8 cellular contexts compared by ENCODE assay signal in the genomic region with DNA sequence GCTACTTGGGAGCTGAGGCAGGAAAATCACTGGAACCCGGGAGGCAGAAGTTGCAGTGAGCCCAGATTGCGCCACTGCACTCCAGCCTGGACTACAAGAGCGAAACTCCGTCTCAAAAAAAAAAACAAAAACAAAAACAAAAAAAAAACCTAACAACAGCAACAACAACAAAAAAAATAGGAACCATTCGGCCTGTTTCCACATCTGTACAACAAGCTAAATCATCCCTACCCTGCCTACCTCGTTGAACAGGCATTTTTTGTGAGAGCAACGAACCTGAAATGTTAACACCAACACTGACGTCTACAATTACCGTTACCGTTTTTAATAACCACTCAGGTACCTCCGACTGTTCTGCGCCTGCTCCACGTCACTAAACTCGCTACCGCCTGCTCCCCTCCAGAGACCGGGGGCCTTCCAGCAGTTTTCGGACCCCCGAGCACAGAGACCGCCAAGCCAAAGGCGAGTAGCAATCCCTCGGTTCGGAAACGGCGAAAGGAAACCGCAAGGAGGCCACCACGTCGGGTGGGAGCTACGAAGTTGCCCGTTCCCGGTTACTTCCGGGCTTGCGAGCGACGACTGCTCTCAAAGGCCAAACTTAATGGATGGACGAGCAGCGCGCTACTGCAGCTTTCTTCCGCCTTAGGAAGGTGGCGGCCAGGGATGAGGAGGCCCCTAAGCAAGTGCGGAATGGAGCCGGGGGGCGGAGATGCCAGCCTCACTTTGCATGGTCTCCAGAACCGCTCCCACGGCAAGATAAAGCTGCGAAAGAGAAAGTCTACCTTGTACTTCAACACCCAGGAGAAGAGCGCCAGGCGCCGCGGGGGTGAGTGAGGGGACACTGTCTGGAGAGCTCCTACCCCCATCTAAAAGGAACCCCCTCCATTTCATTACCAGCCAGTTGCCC. TPM values are rescaled to one million over a fixed set of nuclear protein-coding genes. Genes with fewer than 3 reads are reported as not detected.
A peak's percentile ranks its signal among the peaks of the same experiment; 100 is the strongest.
DNase-seq lines count a peak whose midpoint lies in the region; ATAC-seq and TF ChIP-seq lines count a peak whose summit lies in the region.

Gene PIGB, plus strand, starts transcription at position 635 of the 907 bp plus-strand sequence. Its CDS starts 29 bp downstream, at position 664.
A gene with protein sequence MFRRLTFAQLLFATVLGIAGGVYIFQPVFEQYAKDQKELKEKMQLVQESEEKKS (minus strand): TSS at position 536 of the 907 bp plus-strand sequence. CDS start 1,331 bp downstream, outside the sequence.

- H3K9me3 Mint-ChIP-seq in activated naive CD4-positive, alpha-beta T cell treated with anti-CD3 and anti-CD28 coated beads, Interleukin-2, amount 50 U/mL, for 72 hours = no peaks in the 10 kb centered on the region

- TF ChIP-seq EP300 in ovary (IDR thresholded peaks at IDR 0.05) = no peak

- H3K9me3 ChIP-seq in ovary (no peaks in the 10 kb centered on the region), thymus (ENCODE audit: control insufficient read depth) (no peaks in the 10 kb centered on the region)

- POLR2A ChIA-PET in GM10248 (lab: Yijun Ruan, JAX) = interaction anchor here (0.7 to 1.2 kb wide), 3 partner anchors 17 to 122 kb away, joined by 3 read pairs; partner anchors contain the start of gene RSL24D1

- peak within 1 kb of the TSS; percentile 9 to 54 for H3K27ac ChIP-seq in ovary
- H3K27ac ChIP-seq in thymus (ENCODE audit: low read depth) = peak within 1 kb of the TSS; percentile 94

- TF ChIP-seq POLR2A in ovary (IDR thresholded peaks at IDR 0.05) = peak; percentile 50

- H3K4me1 ChIP-seq in ovary (ENCODE audit: insufficient read depth) (peaks cover 4% of the 10 kb centered on the region), thymus (ENCODE audit: control insufficient read depth, insufficient read depth, low read length) (peaks cover 3% of the 10 kb centered on the region)

- H3K36me3 ChIP-seq in ovary (no peaks in the 10 kb centered on the region), thymus (ENCODE audit: control insufficient read depth, insufficient read depth) (peaks cover 3% of the 10 kb centered on the region)

- peak within 1 kb of the TSS; percentile 56 for H3K4me3 ChIP-seq in ovary
- H3K4me3 ChIP-seq in thymus (ENCODE audit: low read length) = peak within 1 kb of the TSS; percentile 100

- H3K36me3 Mint-ChIP-seq in activated naive CD4-positive, alpha-beta T cell treated with anti-CD3 and anti-CD28 coated beads, Interleukin-2, amount 50 U/mL, for 72 hours = peaks cover 8 to 15% of the 10 kb centered on the region in 2 donors

- H3K27me3 ChIP-seq in ovary = no peaks in the 10 kb centered on the region
- H3K27me3 ChIP-seq in thymus (ENCODE audit: control insufficient read depth, insufficient read depth) = no peaks in the 10 kb centered on the region

- CTCF ChIA-PET in GM10248 (lab: Yijun Ruan, JAX) = interaction anchor here (1.0 to 2.4 kb wide), 5 partner anchors 18 to 121 kb away, joined by 3 to 8 read pairs (median 4); partner anchors contain the start of genes CCPG1 and PIERCE2

- TF ChIP-seq CTCF in GM10248 (IDR thresholded peaks at IDR 0.05; ENCODE audit: control extremely low read depth, extremely low read depth, low read depth, missing control alignments) = no peak
- peak in 1 of 3 donors; percentile 42 for TF ChIP-seq CTCF in ovary (IDR thresholded peaks at IDR 0.05)

- WGBS in ovary, 3 donors = 0 to 1% (median 1%) methylated on average over 49 of the region's 49 CpGs
- 1% methylated on average over 49 of the region's 49 CpGs for WGBS in thymus

- peak within 1 kb of the TSS; percentile 98 to 99 for H3K27ac Mint-ChIP-seq in activated naive CD4-positive, alpha-beta T cell treated with anti-CD3 and anti-CD28 coated beads, Interleukin-2, amount 50 U/mL, for 72 hours

- ATAC-seq in HG02588 (IDR thresholded peaks at IDR 0.05; ENCODE audit: unreplicated experiment) = peak; percentile 94
- ATAC-seq in SK-N-SH treated with all-trans-retinoic acid at 6 μM for 48 hours = peak; percentile 98
- peak; percentile 90 to 94 for ATAC-seq in activated naive CD4-positive, alpha-beta T cell treated with anti-CD3 and anti-CD28 coated beads, Interleukin-2, amount 50 U/mL, for 72 hours

- DNase-seq in GM10248 (ENCODE audit: extremely low spot score) = peak; percentile 85
- DNase-seq in NCI-H1048 (lab: John Stamatoyannopoulos, UW) = peak; percentile 28
- peak; percentile 72 to 83 for DNase-seq in activated naive CD4-positive, alpha-beta T cell treated with anti-CD3 and anti-CD28 coated beads, Interleukin-2, amount 50 U/mL, for 72 hours (ENCODE audit: low spot score in 2 of 2)
- DNase-seq in head of caudate nucleus = peak; percentile 67 to 93 (median 84)
- peak; percentile 80 to 87 (median 81) for DNase-seq in ovary

- intact Hi-C loops in head of caudate nucleus (cut with DNase I) (no loop called here), ovary (cut with DNase I) (no loop called here)

TF ChIP-seq in SK-N-SH treated with all-trans-retinoic acid at 6 μM for 48 hours, 23 proteins besides CTCF, POLR2A, EP300 and RAD21 (continues in another document):
- TF ChIP-seq TCF4 (CRISPR knock-in tag; IDR thresholded peaks at IDR 0.05; ENCODE audit: borderline replicate concordance) (no peak), ISL1 (CRISPR knock-in tag; IDR thresholded peaks at IDR 0.05) (no peak), ZFP3 (CRISPR knock-in tag; IDR thresholded peaks at IDR 0.05) (0 out of 2 replicates have a peak, but pooled peaks have one; percentile 17), ESRRG (CRISPR knock-in tag; IDR thresholded peaks at IDR 0.05) (no peak), ARNTL (CRISPR knock-in tag; IDR thresholded peaks at IDR 0.05; ENCODE audit: borderline replicate concordance, low read depth) (no peak), ZNF8 (CRISPR knock-in tag; IDR thresholded peaks at IDR 0.05) (no peak)
- TF ChIP-seq, protein P1, sequence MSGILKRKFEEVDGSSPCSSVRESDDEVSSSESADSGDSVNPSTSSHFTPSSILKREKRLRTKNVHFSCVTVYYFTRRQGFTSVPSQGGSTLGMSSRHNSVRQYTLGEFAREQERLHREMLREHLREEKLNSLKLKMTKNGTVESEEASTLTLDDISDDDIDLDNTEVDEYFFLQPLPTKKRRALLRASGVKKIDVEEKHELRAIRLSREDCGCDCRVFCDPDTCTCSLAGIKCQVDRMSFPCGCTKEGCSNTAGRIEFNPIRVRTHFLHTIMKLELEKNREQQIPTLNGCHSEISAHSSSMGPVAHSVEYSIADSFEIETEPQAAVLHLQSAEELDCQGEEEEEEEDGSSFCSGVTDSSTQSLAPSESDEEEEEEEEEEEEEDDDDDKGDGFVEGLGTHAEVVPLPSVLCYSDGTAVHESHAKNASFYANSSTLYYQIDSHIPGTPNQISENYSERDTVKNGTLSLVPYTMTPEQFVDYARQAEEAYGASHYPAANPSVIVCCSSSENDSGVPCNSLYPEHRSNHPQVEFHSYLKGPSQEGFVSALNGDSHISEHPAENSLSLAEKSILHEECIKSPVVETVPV (CRISPR knock-in tag; IDR thresholded peaks at IDR 0.05) = no peak
- TF ChIP-seq, protein P2, sequence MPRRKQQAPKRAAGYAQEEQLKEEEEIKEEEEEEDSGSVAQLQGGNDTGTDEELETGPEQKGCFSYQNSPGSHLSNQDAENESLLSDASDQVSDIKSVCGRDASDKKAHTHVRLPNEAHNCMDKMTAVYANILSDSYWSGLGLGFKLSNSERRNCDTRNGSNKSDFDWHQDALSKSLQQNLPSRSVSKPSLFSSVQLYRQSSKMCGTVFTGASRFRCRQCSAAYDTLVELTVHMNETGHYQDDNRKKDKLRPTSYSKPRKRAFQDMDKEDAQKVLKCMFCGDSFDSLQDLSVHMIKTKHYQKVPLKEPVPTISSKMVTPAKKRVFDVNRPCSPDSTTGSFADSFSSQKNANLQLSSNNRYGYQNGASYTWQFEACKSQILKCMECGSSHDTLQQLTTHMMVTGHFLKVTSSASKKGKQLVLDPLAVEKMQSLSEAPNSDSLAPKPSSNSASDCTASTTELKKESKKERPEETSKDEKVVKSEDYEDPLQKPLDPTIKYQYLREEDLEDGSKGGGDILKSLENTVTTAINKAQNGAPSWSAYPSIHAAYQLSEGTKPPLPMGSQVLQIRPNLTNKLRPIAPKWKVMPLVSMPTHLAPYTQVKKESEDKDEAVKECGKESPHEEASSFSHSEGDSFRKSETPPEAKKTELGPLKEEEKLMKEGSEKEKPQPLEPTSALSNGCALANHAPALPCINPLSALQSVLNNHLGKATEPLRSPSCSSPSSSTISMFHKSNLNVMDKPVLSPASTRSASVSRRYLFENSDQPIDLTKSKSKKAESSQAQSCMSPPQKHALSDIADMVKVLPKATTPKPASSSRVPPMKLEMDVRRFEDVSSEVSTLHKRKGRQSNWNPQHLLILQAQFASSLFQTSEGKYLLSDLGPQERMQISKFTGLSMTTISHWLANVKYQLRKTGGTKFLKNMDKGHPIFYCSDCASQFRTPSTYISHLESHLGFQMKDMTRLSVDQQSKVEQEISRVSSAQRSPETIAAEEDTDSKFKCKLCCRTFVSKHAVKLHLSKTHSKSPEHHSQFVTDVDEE (CRISPR knock-in tag; IDR thresholded peaks at IDR 0.05) = peak; percentile 77; the same call in 1 of the 2 replicates
- TF ChIP-seq, protein P3, sequence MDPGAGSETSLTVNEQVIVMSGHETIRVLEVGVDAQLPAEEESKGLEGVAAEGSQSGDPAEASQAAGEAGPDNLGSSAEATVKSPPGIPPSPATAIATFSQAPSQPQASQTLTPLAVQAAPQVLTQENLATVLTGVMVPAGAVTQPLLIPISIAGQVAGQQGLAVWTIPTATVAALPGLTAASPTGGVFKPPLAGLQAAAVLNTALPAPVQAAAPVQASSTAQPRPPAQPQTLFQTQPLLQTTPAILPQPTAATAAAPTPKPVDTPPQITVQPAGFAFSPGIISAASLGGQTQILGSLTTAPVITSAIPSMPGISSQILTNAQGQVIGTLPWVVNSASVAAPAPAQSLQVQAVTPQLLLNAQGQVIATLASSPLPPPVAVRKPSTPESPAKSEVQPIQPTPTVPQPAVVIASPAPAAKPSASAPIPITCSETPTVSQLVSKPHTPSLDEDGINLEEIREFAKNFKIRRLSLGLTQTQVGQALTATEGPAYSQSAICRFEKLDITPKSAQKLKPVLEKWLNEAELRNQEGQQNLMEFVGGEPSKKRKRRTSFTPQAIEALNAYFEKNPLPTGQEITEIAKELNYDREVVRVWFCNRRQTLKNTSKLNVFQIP (CRISPR knock-in tag; IDR thresholded peaks at IDR 0.05; ENCODE audit: borderline replicate concordance, low read depth) = no peak

RNA-seq across cellular contexts. Expression of gene PIGB, which starts in this region (rescaled TPM):
- total RNA-seq in activated naive CD4-positive, alpha-beta T cell treated with anti-CD3 and anti-CD28 coated beads, Interleukin-2, amount 50 U/mL, for 72 hours = 10 to 100 TPM; 21.4 to 24.7 TPM
- total RNA-seq in ovary = 10 to 100 TPM in 3 of 7 donors, 1 to 10 TPM in 4; 5.6 to 11.2 (median 9.7) TPM
- 10 to 100 TPM in 1 of 2 donors, 1 to 10 TPM in 1; 6.9 to 13.5 TPM for polyA plus RNA-seq in ovary
- polyA plus RNA-seq in thymus = 40.2 TPM

RNA-seq across cellular contexts. Expression of the second gene that starts in this region (rescaled TPM):
- total RNA-seq in activated naive CD4-positive, alpha-beta T cell treated with anti-CD3 and anti-CD28 coated beads, Interleukin-2, amount 50 U/mL, for 72 hours = 1 to 10 TPM; 4.8 to 9.7 TPM
- 10 to 100 TPM in 5 of 7 donors, 1 to 10 TPM in 2; 8.3 to 14.9 (median 11.5) TPM for total RNA-seq in ovary
- polyA plus RNA-seq in ovary = 10 to 100 TPM in 1 of 2 donors, 1 to 10 TPM in 1; 7.5 to 19.8 TPM
- polyA plus RNA-seq in thymus = 31.4 TPM

Comparison
In these comparisons a context has a peak if more than half of its experiments do, and no peak if none do; other contexts are left out.
1. Peak in every context shown above with its lines: DNase-seq, ATAC-seq, H3K4me3 ChIP-seq and H3K27ac ChIP-seq.
2. DNase-seq: peak in every context shown above with its lines; median percentile 85 in GM10248; 84 in head of caudate nucleus; 81 in ovary; 78 in activated naive CD4-positive, alpha-beta T cell treated with anti-CD3 and anti-CD28 coated beads, Interleukin-2, amount 50 U/mL, for 72 hours; 28 in NCI-H1048.